7 cellular contexts compared by ENCODE assay signal in genomic region chr15:64634576-64635485, GRCh38.
A peak's percentile ranks its signal among the peaks of the same experiment; 100 is the strongest.
DNase-seq lines count a peak whose midpoint lies in the region; ATAC-seq and TF ChIP-seq lines count a peak whose summit lies in the region.

No MANE protein-coding gene starts in this region.

- H3K9ac ChIP-seq in H9 (ENCODE audit: extremely low read depth, insufficient read length, low read length) = no peak overlapping the region

- no peak overlapping the region for H4K91ac ChIP-seq in H9 (ENCODE audit: insufficient read length, low read depth, low read length)

- TF ChIP-seq POLR2A in GM18505 (IDR thresholded peaks at IDR 0.05; ENCODE audit: borderline replicate concordance, extremely low read depth, insufficient read depth, insufficient read length) = no peak
- no peak for TF ChIP-seq POLR2A in ovary (IDR thresholded peaks at IDR 0.05)
- no peak for TF ChIP-seq POLR2A in gastroesophageal sphincter (IDR thresholded peaks at IDR 0.05)

- H4K8ac ChIP-seq in H9 (replicated peaks; ENCODE audit: insufficient read length, low read depth, low read length) = no peak overlapping the region

- no peak for TF ChIP-seq CTCF in H9 (conservative IDR thresholded peaks at IDR 0.05)
- no peak for TF ChIP-seq CTCF in brain (conservative IDR thresholded peaks at IDR 0.05)
- no peak for TF ChIP-seq CTCF in ovary (IDR thresholded peaks at IDR 0.05)
- no peak for TF ChIP-seq CTCF in gastroesophageal sphincter (IDR thresholded peaks at IDR 0.05)

- H3K9me3 ChIP-seq in H9 (ENCODE audit: control insufficient read depth, low read depth, low read length) = no peaks in the 10 kb centered on the region
- no peaks in the 10 kb centered on the region for H3K9me3 ChIP-seq in ovary
- H3K9me3 ChIP-seq in gastroesophageal sphincter = no peaks in the 10 kb centered on the region

- no peak overlapping the region for H2BK12ac ChIP-seq in H9 (ENCODE audit: insufficient read length, low read depth, low read length)

- H3K9me3 Mint-ChIP-seq in H9 (peaks cover 5 to 6% of the 10 kb centered on the region in 2 experiments; a peak in 4 of 5 replicates), brain (peaks cover 5 to 15% (median 12%) of the 10 kb centered on the region in 5 experiments), memory B cell (peaks cover 8% of the 10 kb centered on the region)

- peak overlapping the region; percentile 79; the same call in 1 of the 2 replicates for H3K14ac ChIP-seq in H9 (ENCODE audit: insufficient read depth, low read length)

- H2BK15ac ChIP-seq in H9 (ENCODE audit: low read depth, low read length) = no peak overlapping the region

- H3K56ac ChIP-seq in H9 (ENCODE audit: insufficient read length, low read depth, low read length) = no peak overlapping the region

- H3K27ac Mint-ChIP-seq in H9 (peak overlapping the region; percentile 84 to 98 (median 96)), brain (peak overlapping the region; percentile 86 to 99 (median 95)), memory B cell (peak overlapping the region; percentile 35)

- peak overlapping the region; percentile 74 for H3T11ph ChIP-seq in H9 (ENCODE audit: low read length)

- H4K5ac ChIP-seq in H9 (ENCODE audit: insufficient read length, low read depth, low read length) = no peak overlapping the region

- H3K23me2 ChIP-seq in H9 (ENCODE audit: insufficient read length, low read depth, low read length, poor library complexity, severe bottlenecking) = no peaks in the 10 kb centered on the region

- no peak overlapping the region for H3K23ac ChIP-seq in H9 (ENCODE audit: insufficient read length, low read depth, low read length)

- H2BK5ac ChIP-seq in H9 (ENCODE audit: insufficient read length, low read length) = no peak overlapping the region

- H3K4me2 ChIP-seq in H9 (ENCODE audit: insufficient read depth, insufficient read length, low read length) = peak overlapping the region; percentile 19

- H3K18ac ChIP-seq in H9 (ENCODE audit: insufficient read length, low read depth, low read length) = peak overlapping the region; percentile 98

- peak overlapping the region; percentile 25; the same call in 1 of the 2 replicates for H3K4ac ChIP-seq in H9 (ENCODE audit: low read depth, low read length)

- H3K4me1 Mint-ChIP-seq in H9 (peaks cover 45 to 59% of the 10 kb centered on the region in 2 experiments), brain (peaks cover 67% of the 10 kb centered on the region), memory B cell (peaks cover 30% of the 10 kb centered on the region)

- H3K36me3 ChIP-seq in ovary (no peaks in the 10 kb centered on the region), gastroesophageal sphincter (peaks cover 0 to 5% of the 10 kb centered on the region in 2 donors)

- H3K36me3 Mint-ChIP-seq in H9 (ENCODE audit: insufficient read depth in 1 of 3, low read depth in 3 of 3) (peaks cover 12 to 21% (median 15%) of the 10 kb centered on the region in 3 experiments), brain (peaks cover 48% of the 10 kb centered on the region), memory B cell (peaks cover 21% of the 10 kb centered on the region)

- H3K4me3 ChIP-seq in ovary (no peak overlapping the region), gastroesophageal sphincter (no peak overlapping the region)

- H3K27ac ChIP-seq in H9 (ENCODE audit: insufficient read length, low read depth, low read length) (peak overlapping the region; percentile 63), ovary (peak overlapping the region in 1 of 2 donors; percentile 28), gastroesophageal sphincter (peak overlapping the region in 2 of 4 donors; percentile 52 to 69)

- peak overlapping the region; percentile 60 for H2BK20ac ChIP-seq in H9 (ENCODE audit: low read depth, low read length, poor library complexity, severe bottlenecking)

- ATAC-seq in GM18505 (IDR thresholded peaks at IDR 0.05; ENCODE audit: unreplicated experiment) = peak; percentile 48
- ATAC-seq in memory B cell (ENCODE audit: low read depth) = peak; percentile 43
- no peak for ATAC-seq in gastroesophageal sphincter

- peak overlapping the region; percentile 31 to 66 for H3K4me3 Mint-ChIP-seq in H9
- peak overlapping the region; percentile 39 to 70 (median 63) for H3K4me3 Mint-ChIP-seq in brain
- H3K4me3 Mint-ChIP-seq in memory B cell = peak overlapping the region; percentile 33

- H4K20me1 ChIP-seq in H9 (ENCODE audit: control insufficient read depth, insufficient read depth, insufficient read length) = no peaks in the 10 kb centered on the region

- H2BK120ac ChIP-seq in H9 (ENCODE audit: low read depth, low read length, poor library complexity, severe bottlenecking) = peak overlapping the region; percentile 98

- intact Hi-C loops in ovary (cut with DNase I) = no loop called here

- no peak overlapping the region for H2AK5ac ChIP-seq in H9 (ENCODE audit: insufficient read length, low read length)

- TF ChIP-seq EP300 in ovary (IDR thresholded peaks at IDR 0.05) = no peak
- no peak for TF ChIP-seq EP300 in gastroesophageal sphincter (IDR thresholded peaks at IDR 0.05)

- peaks cover 2% of the 10 kb centered on the region; the same call in 1 of the 2 replicates for H3K79me2 ChIP-seq in H9 (ENCODE audit: insufficient read depth, low read length)

- no CpG with 5 or more reads among the region's 4 CpGs for WGBS in H9 (ENCODE audit: extremely low coverage, insufficient read length, low lambda C conversion rate)
- whole genome bisulfite sequencing in ovary, 3 donors = 43 to 53% (median 49%) methylated on average over 4 of the region's 4 CpGs
- 20 to 41% methylated on average over 2 to 3 of the region's 4 CpGs for WGBS in gastroesophageal sphincter (ENCODE audit: low coverage in 1 of 2), 2 donors

- peaks cover 5% of the 10 kb centered on the region for H3K79me1 ChIP-seq in H9 (ENCODE audit: insufficient read depth, low read depth, low read length, poor library complexity, severe bottlenecking)

- H3K27me3 Mint-ChIP-seq in H9 (ENCODE audit: low read depth) (no peaks in the 10 kb centered on the region), brain (no peaks in the 10 kb centered on the region), memory B cell (no peaks in the 10 kb centered on the region)

- peak; percentile 81 for DNase-seq in H9
- peak; percentile 87 for DNase-seq in NCI-H1105 treated with DMSO at 0.1 percent for 48 hours (lab: John Stamatoyannopoulos, UW)
- no peak for DNase-seq in memory B cell (ENCODE audit: low spot score in 2 of 2)
- no peak for DNase-seq in ovary

- H3K4me1 ChIP-seq in H9 (ENCODE audit: insufficient read depth, low read length) (peaks cover 11% of the 10 kb centered on the region), ovary (ENCODE audit: insufficient read depth) (peaks cover 10% of the 10 kb centered on the region), gastroesophageal sphincter (peaks cover 28 to 52% (median 31%) of the 10 kb centered on the region in 3 donors)

- H2AFZ ChIP-seq in H9 (ENCODE audit: low read length) = no peak overlapping the region

- H3K27me3 ChIP-seq in H9 (ENCODE audit: insufficient read depth, low read length) = no peaks in the 10 kb centered on the region
- H3K27me3 ChIP-seq in ovary = no peaks in the 10 kb centered on the region
- H3K27me3 ChIP-seq in gastroesophageal sphincter = no peaks in the 10 kb centered on the region

Comparison
In these comparisons a context has a peak if more than half of its experiments do, and no peak if none do; other contexts are left out.
1. DNase-seq: peak in H9 (single experiment) and NCI-H1105 treated with DMSO at 0.1 percent for 48 hours (single experiment); none in memory B cell (0 of 2) and ovary (0 of 5).
2. H3K27ac Mint-ChIP-seq: peak in every context shown above with its lines; median percentile 96 in H9; 95 in brain; 35 in memory B cell.
3. Peak in every context shown above with its lines, with median percentiles within 50 percentile points of each other: H3K4me3 Mint-ChIP-seq.